Comparison of ENCODE assay signal across 8 cellular contexts in genomic region chr14:97177016-97177415, GRCh38.
DNase-seq lines count a peak whose midpoint lies in the region; ATAC-seq and TF ChIP-seq lines count a peak whose summit lies in the region.

No MANE protein-coding gene starts in this region.

- peaks cover 7% of the 10 kb centered on the region for H3F3A ChIP-seq in SK-N-SH (replicated peaks; ENCODE audit: insufficient read depth)

- TF ChIP-seq EP300 in SK-N-SH (IDR thresholded peaks at IDR 0.05; ENCODE audit: borderline replicate concordance in 1 of 2, low read depth in 1 of 2, low read length in 1 of 2), result no peak

- TF ChIP-seq CTCF in SK-N-SH (IDR thresholded peaks at IDR 0.05) (peak; percentile 51), hepatocyte (IDR thresholded peaks at IDR 0.05; ENCODE audit: poor library complexity) (peak; percentile 44), osteoblast (IDR thresholded peaks at IDR 0.05; ENCODE audit: extremely low read depth, low read depth, low read length) (no peak), lower leg skin (IDR thresholded peaks at IDR 0.05) (no peak), lower lobe of right lung (IDR thresholded peaks at IDR 0.05) (no peak)

- no peaks in the 10 kb centered on the region for H3K36me3 ChIP-seq in SK-N-SH (replicated peaks in 1 of 2; ENCODE audit: control insufficient read depth in 1 of 2, insufficient read depth in 2 of 2, low read length in 1 of 2)
- H3K36me3 ChIP-seq in hepatocyte (replicated peaks; ENCODE audit: insufficient read depth, low read depth), result no peaks in the 10 kb centered on the region
- no peaks in the 10 kb centered on the region for H3K36me3 ChIP-seq in osteoblast (ENCODE audit: insufficient read depth, low read length)
- no peaks in the 10 kb centered on the region for H3K36me3 ChIP-seq in lower lobe of right lung

- H3K9me2 ChIP-seq in SK-N-SH (no peaks in the 10 kb centered on the region), hepatocyte (replicated peaks; ENCODE audit: insufficient read depth) (no peaks in the 10 kb centered on the region)

- H3K4me1 ChIP-seq in SK-N-SH (ENCODE audit: control insufficient read depth in 1 of 2, insufficient read depth in 2 of 2, low read depth in 1 of 2, low read length in 1 of 2) (peaks cover 0 to 16% of the 10 kb centered on the region in 2 experiments; a peak in 1 of 4 replicates), hepatocyte (ENCODE audit: insufficient read depth) (no peaks in the 10 kb centered on the region), osteoblast (ENCODE audit: insufficient read depth, low read length) (peaks cover 5% of the 10 kb centered on the region), lower lobe of right lung (no peaks in the 10 kb centered on the region)

- DNase-seq in Daoy (ENCODE audit: low read depth), result peak; percentile 46
- DNase-seq in HT-29 (ENCODE audit: low spot score), result peak; percentile 36
- peak; percentile 14 for DNase-seq in SK-N-SH
- peak; percentile 43 for DNase-seq in hepatocyte (ENCODE audit: low spot score)
- no peak for DNase-seq in osteoblast (ENCODE audit: insufficient read length, low spot score, missing footprints)
- no peak for DNase-seq in medulla oblongata (ENCODE audit: extremely low spot score)
- DNase-seq in lower leg skin (ENCODE audit: low spot score in 2 of 2), result no peak
- DNase-seq in lower lobe of right lung, result no peak

- no peak for ATAC-seq in lower lobe of right lung

- TF ChIP-seq POLR2A in lower leg skin (IDR thresholded peaks at IDR 0.05), result no peak

- no peak overlapping the region for H3K9ac ChIP-seq in SK-N-SH

- H3K79me2 ChIP-seq in SK-N-SH (ENCODE audit: insufficient read depth) (no peaks in the 10 kb centered on the region), hepatocyte (no peaks in the 10 kb centered on the region), osteoblast (ENCODE audit: insufficient read depth, low read length) (no peaks in the 10 kb centered on the region)

- no peaks in the 10 kb centered on the region for H3K9me3 ChIP-seq in SK-N-SH
- no peaks in the 10 kb centered on the region for H3K9me3 ChIP-seq in hepatocyte (ENCODE audit: low read depth)
- no peaks in the 10 kb centered on the region for H3K9me3 ChIP-seq in osteoblast (ENCODE audit: low read depth, low read length)
- H3K9me3 ChIP-seq in lower lobe of right lung, result no peaks in the 10 kb centered on the region

- H2AFZ ChIP-seq in SK-N-SH (ENCODE audit: low read depth), result no peak overlapping the region
- H2AFZ ChIP-seq in hepatocyte, result no peak overlapping the region
- no peak overlapping the region for H2AFZ ChIP-seq in osteoblast (ENCODE audit: low read length)

- H3K27me3 ChIP-seq in SK-N-SH (ENCODE audit: insufficient read depth) (no peaks in the 10 kb centered on the region; the same call in 1 of the 2 replicates), hepatocyte (no peaks in the 10 kb centered on the region), osteoblast (ENCODE audit: insufficient read depth, low read length) (no peaks in the 10 kb centered on the region), lower lobe of right lung (ENCODE audit: low read depth) (no peaks in the 10 kb centered on the region)

- H3K4me3 ChIP-seq in SK-N-SH (ENCODE audit: low read depth in 2 of 2, low read length in 1 of 2) (no peak overlapping the region), hepatocyte (no peak overlapping the region), osteoblast (ENCODE audit: insufficient read depth, low read length) (no peak overlapping the region), lower leg skin (ENCODE audit: low read depth, poor library complexity, severe bottlenecking) (no peak overlapping the region), lower lobe of right lung (no peak overlapping the region)

- peak; percentile 38 for TF ChIP-seq RAD21 in SK-N-SH (IDR thresholded peaks at IDR 0.05; ENCODE audit: low read length)

- intact Hi-C loops in lower leg skin (cut with DNase I; ENCODE audit: low total_unique reads) (no loop called here), lower lobe of right lung (cut with DNase I) (no loop called here)

- 0% methylated on average over 6 of the region's 6 CpGs for whole genome bisulfite sequencing in SK-N-SH (ENCODE audit: low lambda C conversion rate)
- 53% methylated on average over 6 of the region's 6 CpGs for WGBS in hepatocyte (ENCODE audit: low lambda C conversion rate, missing lambda C conversion rate)
- WGBS in lower leg skin, 2 donors, result 40 to 42% methylated on average over 6 of the region's 6 CpGs

- CTCF ChIA-PET in SK-N-SH (lab: Yijun Ruan, JAX), result interaction anchor here (0.7 to 1.4 kb wide), 3 partner anchors 11 to 37 kb away, joined by 3 to 4 read pairs (median 4); no protein-coding TSS in a partner anchor

- H3K4me2 ChIP-seq in SK-N-SH, result no peak overlapping the region
- H3K4me2 ChIP-seq in hepatocyte, result no peak overlapping the region
- no peak overlapping the region for H3K4me2 ChIP-seq in osteoblast (ENCODE audit: insufficient read depth, low read length)

- H3K27ac ChIP-seq in SK-N-SH (ENCODE audit: low read depth in 2 of 2, low read length in 1 of 2) (no peak overlapping the region), hepatocyte (no peak overlapping the region), osteoblast (ENCODE audit: low read depth, low read length) (no peak overlapping the region), lower lobe of right lung (no peak overlapping the region)

- H4K20me1 ChIP-seq in SK-N-SH (ENCODE audit: insufficient read depth) (no peaks in the 10 kb centered on the region), hepatocyte (ENCODE audit: insufficient read depth, poor library complexity, severe bottlenecking) (no peaks in the 10 kb centered on the region), osteoblast (ENCODE audit: insufficient read depth, low read length) (no peaks in the 10 kb centered on the region)

- POLR2A ChIA-PET in SK-N-SH (lab: Yijun Ruan, JAX), result no interaction called here

TF ChIP-seq in SK-N-SH, 30 proteins besides CTCF, POLR2A, EP300 and RAD21:
- TF ChIP-seq EZH2phosphoT487 (IDR thresholded peaks at IDR 0.05; ENCODE audit: borderline replicate concordance, low read depth) (no peak), YY1 (IDR thresholded peaks at IDR 0.05; ENCODE audit: low read depth) (no peak), MAX (IDR thresholded peaks at IDR 0.05; ENCODE audit: low read depth) (no peak), RFX5 (IDR thresholded peaks at IDR 0.05; ENCODE audit: low read length) (no peak), GABPA (IDR thresholded peaks at IDR 0.05; ENCODE audit: low read depth) (no peak), TAF1 (IDR thresholded peaks at IDR 0.05; ENCODE audit: borderline replicate concordance, low read depth, low read length) (no peak), RCOR1 (IDR thresholded peaks at IDR 0.05; ENCODE audit: low read length) (no peak)

Comparison
In these comparisons a context has a peak if more than half of its experiments do, and no peak if none do; other contexts are left out.
1. DNase-seq: peak in Daoy (single experiment), HT-29 (single experiment), SK-N-SH (single experiment) and hepatocyte (single experiment); none in osteoblast (single experiment), medulla oblongata (single experiment), lower leg skin (0 of 2) and lower lobe of right lung (single experiment).
2. CTCF ChIP-seq: peak in SK-N-SH (single experiment) and hepatocyte (single experiment); none in osteoblast (single experiment), lower leg skin (0 of 3) and lower lobe of right lung (single experiment).